6 cellular contexts compared by ENCODE assay signal in the genomic region with DNA sequence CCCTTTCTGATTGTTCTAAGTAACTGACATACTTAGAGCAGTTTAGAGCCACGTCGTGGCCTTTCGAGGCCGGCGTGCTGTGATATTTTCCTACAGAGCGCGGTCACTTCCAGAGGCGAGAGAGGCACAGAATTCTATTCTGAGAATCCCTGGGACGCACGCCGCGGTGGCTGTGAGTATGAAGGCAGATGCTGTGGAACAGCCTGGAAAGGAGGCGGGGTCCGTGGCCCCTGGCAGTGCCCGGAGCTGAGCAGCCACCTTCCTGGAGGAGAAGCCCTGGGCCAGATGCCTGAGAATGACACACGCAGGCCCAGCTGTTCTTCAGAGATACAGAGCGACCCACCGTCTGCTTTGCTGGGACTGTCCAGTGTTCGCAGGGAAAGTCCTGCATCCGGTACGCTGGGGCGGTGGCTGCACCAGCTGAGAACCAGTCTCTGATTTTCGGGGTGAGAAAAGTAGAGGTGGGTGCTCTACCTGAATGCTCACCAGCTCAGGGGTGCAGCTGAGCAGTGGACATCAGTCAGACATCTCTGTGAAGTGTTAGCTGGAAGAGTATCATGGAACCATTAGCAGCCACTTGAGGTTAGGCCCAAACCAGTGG.
DNase-seq lines count a peak whose midpoint lies in the region; ATAC-seq, FAIRE-seq and TF ChIP-seq lines count a peak whose summit lies in the region.
"Not testable (repeated sequence)": the region's sequence is repeated elsewhere in the genome, so short reads cannot be mapped to it uniquely, and the experiment has no call there.

No MANE protein-coding gene starts in this region.

- H3K4me1 ChIP-seq in BLaER1 (peaks cover 58% of the 10 kb centered on the region), Karpas-422 (ENCODE audit: low read length) (peaks cover 13% of the 10 kb centered on the region)
- H3K4me1 ChIP-seq in HepG2 (ENCODE audit: insufficient read depth, low read length); spleen: not testable (repeated sequence)

- H3K36me3 Mint-ChIP-seq in activated T-helper 1 cell treated with anti-CD3 and anti-CD28 coated beads, Interleukin-12 subunit alpha, Interleukin-12 subunit beta, Interleukin-2, Interleukin-4 antibody, amounts not matched to agents 30 ng/mL and 10 ng/mL and 1 ng/mL, durations not matched to agents 14 hours and 24 hours and 36 hours (ENCODE audit: low read depth) = not testable (repeated sequence)

- not testable (repeated sequence) for H3K9me3 ChIP-seq in BLaER1; Karpas-422 (ENCODE audit: low read length); HepG2 (ENCODE audit: low read length); spleen

- DNase-seq in Karpas-422 (peak; percentile 38), spleen (peak; percentile 58)
- peak; percentile 53 for DNase-seq in activated CD8-positive, alpha-beta memory T cell treated with anti-CD3 and anti-CD28 coated beads for 24 hours
- DNase-seq in activated T-helper 1 cell treated with anti-CD3 and anti-CD28 coated beads, Interleukin-12 subunit alpha, Interleukin-12 subunit beta, Interleukin-2, Interleukin-4 antibody, amounts not matched to agents 30 ng/mL and 10 ng/mL and 1 ng/mL, durations not matched to agents 14 hours and 24 hours and 36 hours (ENCODE audit: low spot score); HepG2 (ENCODE audit: low spot score): not testable (repeated sequence)

- not testable (repeated sequence) for FAIRE-seq in HepG2 (lab: Jason Lieb, UNC)

- not testable (repeated sequence) for H3K9me2 ChIP-seq in Karpas-422 (replicated peaks; ENCODE audit: insufficient read depth, low read length)

- H2AFZ ChIP-seq in Karpas-422 (ENCODE audit: low read length); HepG2 (ENCODE audit: low read length): not testable (repeated sequence)

- 79% methylated on average over 17 of the region's 23 CpGs for WGBS in HepG2 (ENCODE audit: low lambda C conversion rate)
- 87 to 94% (median 89%) methylated on average over 5 to 23 of the region's 23 CpGs for whole genome bisulfite sequencing in spleen, 5 donors

- not testable (repeated sequence) for ATAC-seq in HepG2

- not testable (repeated sequence) for H4K20me1 ChIP-seq in BLaER1; Karpas-422 (ENCODE audit: insufficient read depth, low read depth, low read length); HepG2 (ENCODE audit: insufficient read depth, low read length)

- intact Hi-C loops in activated T-helper 1 cell treated with anti-CD3 and anti-CD28 coated beads, Interleukin-12 subunit alpha, Interleukin-12 subunit beta, Interleukin-2, Interleukin-4 antibody, amounts not matched to agents 30 ng/mL and 10 ng/mL and 1 ng/mL, durations not matched to agents 14 hours and 24 hours and 36 hours (cut with micrococcal nuclease); HepG2 (cut with micrococcal nuclease; ENCODE audit: unreplicated experiment); spleen (cut with DNase I; ENCODE audit: low total_unique reads): not testable (repeated sequence)

- not testable (repeated sequence) for H3K79me2 ChIP-seq in Karpas-422 (ENCODE audit: low read length); HepG2 (ENCODE audit: insufficient read depth, low read length)

- not testable (repeated sequence) for TF ChIP-seq RAD21 in HepG2 (CRISPR knock-in tag; IDR thresholded peaks at IDR 0.05)

- 0 out of 2 replicates have a peak overlapping the region, but pooled peaks have one; percentile 62 for H3K9ac ChIP-seq in BLaER1
- not testable (repeated sequence) for H3K9ac ChIP-seq in Karpas-422 (ENCODE audit: low read length); HepG2 (ENCODE audit: insufficient read depth, low read depth, low read length)

- CTCF ChIA-PET in HepG2 (lab: Yijun Ruan, JAX; ENCODE audit: low intra/inter-chr PET ratio, low total read pairs) = not testable (repeated sequence)

- H3K27me3 Mint-ChIP-seq in activated T-helper 1 cell treated with anti-CD3 and anti-CD28 coated beads, Interleukin-12 subunit alpha, Interleukin-12 subunit beta, Interleukin-2, Interleukin-4 antibody, amounts not matched to agents 30 ng/mL and 10 ng/mL and 1 ng/mL, durations not matched to agents 14 hours and 24 hours and 36 hours (ENCODE audit: insufficient read depth) = not testable (repeated sequence)

- H3K27me3 ChIP-seq in BLaER1; Karpas-422 (ENCODE audit: low read length); HepG2 (ENCODE audit: control insufficient read depth in 1 of 2, insufficient read depth in 2 of 2, low read length in 2 of 2): not testable (repeated sequence)
- peaks cover 0 to 12% (median 0%) of the 10 kb centered on the region in 7 donors for H3K27me3 ChIP-seq in spleen (replicated peaks in 1 of 7)

- in situ Hi-C loops in HepG2 (cut with HindIII; ENCODE audit: extremely low pct_ligation_motif_present, low pct_unique_long_range_greater_than_20kb) = not testable (repeated sequence)

- not testable (repeated sequence) for H3K4me3 ChIP-seq in BLaER1; Karpas-422 (ENCODE audit: low read length); HepG2 (replicated peaks in 1 of 3; ENCODE audit: insufficient read depth in 1 of 3, low read depth in 2 of 3, low read length in 3 of 3); spleen

- H3K9me3 Mint-ChIP-seq in activated T-helper 1 cell treated with anti-CD3 and anti-CD28 coated beads, Interleukin-12 subunit alpha, Interleukin-12 subunit beta, Interleukin-2, Interleukin-4 antibody, amounts not matched to agents 30 ng/mL and 10 ng/mL and 1 ng/mL, durations not matched to agents 14 hours and 24 hours and 36 hours = not testable (repeated sequence)

- peak overlapping the region; percentile 68 for H3K4me2 ChIP-seq in BLaER1
- H3K4me2 ChIP-seq in Karpas-422 (ENCODE audit: low read depth, low read length, poor library complexity, severe bottlenecking); HepG2 (ENCODE audit: low read depth, low read length): not testable (repeated sequence)

- H3K4me1 Mint-ChIP-seq in activated T-helper 1 cell treated with anti-CD3 and anti-CD28 coated beads, Interleukin-12 subunit alpha, Interleukin-12 subunit beta, Interleukin-2, Interleukin-4 antibody, amounts not matched to agents 30 ng/mL and 10 ng/mL and 1 ng/mL, durations not matched to agents 14 hours and 24 hours and 36 hours (ENCODE audit: low read depth) = peaks cover 18% of the 10 kb centered on the region

- TF ChIP-seq CTCF in HepG2 (CRISPR knock-in tag; IDR thresholded peaks at IDR 0.05); spleen (IDR thresholded peaks at IDR 0.05 in 8 of 11, conservative IDR thresholded peaks at IDR 0.05 in 3 of 11): not testable (repeated sequence)

- TF ChIP-seq EP300 in HepG2 (IDR thresholded peaks at IDR 0.05; ENCODE audit: low read depth in 2 of 2, low read length in 2 of 2); HepG2 (CRISPR knock-in tag; IDR thresholded peaks at IDR 0.05; ENCODE audit: borderline replicate concordance): not testable (repeated sequence)

- not testable (repeated sequence) for H3K4me3 Mint-ChIP-seq in activated T-helper 1 cell treated with anti-CD3 and anti-CD28 coated beads, Interleukin-12 subunit alpha, Interleukin-12 subunit beta, Interleukin-2, Interleukin-4 antibody, amounts not matched to agents 30 ng/mL and 10 ng/mL and 1 ng/mL, durations not matched to agents 14 hours and 24 hours and 36 hours

- H3K36me3 ChIP-seq in BLaER1; Karpas-422 (ENCODE audit: insufficient read depth, low read length); HepG2 (replicated peaks in 1 of 2; ENCODE audit: control insufficient read depth in 1 of 2, insufficient read depth in 2 of 2, low read length in 2 of 2); spleen: not testable (repeated sequence)

- H3K27ac ChIP-seq in BLaER1 = peak overlapping the region; percentile 84
- not testable (repeated sequence) for H3K27ac ChIP-seq in Karpas-422 (ENCODE audit: low read length); HepG2 (ENCODE audit: extremely low read length, insufficient read depth, low read length); spleen

- not testable (repeated sequence) for BruUV-seq in HepG2 (replicated peaks; lab: Mats Ljungman, UMichigan)

- H3K27ac Mint-ChIP-seq in activated T-helper 1 cell treated with anti-CD3 and anti-CD28 coated beads, Interleukin-12 subunit alpha, Interleukin-12 subunit beta, Interleukin-2, Interleukin-4 antibody, amounts not matched to agents 30 ng/mL and 10 ng/mL and 1 ng/mL, durations not matched to agents 14 hours and 24 hours and 36 hours = peak overlapping the region; percentile 12

- not testable (repeated sequence) for TF ChIP-seq POLR2A in HepG2 (IDR thresholded peaks at IDR 0.05; ENCODE audit: insufficient read depth in 1 of 2, low read depth in 2 of 2, low read length in 2 of 2); spleen (IDR thresholded peaks at IDR 0.05)

- POLR2A ChIA-PET in HepG2 (lab: Yijun Ruan, JAX) = not testable (repeated sequence)
